ENCODE assay signal across 8 cellular contexts in the genomic region with DNA sequence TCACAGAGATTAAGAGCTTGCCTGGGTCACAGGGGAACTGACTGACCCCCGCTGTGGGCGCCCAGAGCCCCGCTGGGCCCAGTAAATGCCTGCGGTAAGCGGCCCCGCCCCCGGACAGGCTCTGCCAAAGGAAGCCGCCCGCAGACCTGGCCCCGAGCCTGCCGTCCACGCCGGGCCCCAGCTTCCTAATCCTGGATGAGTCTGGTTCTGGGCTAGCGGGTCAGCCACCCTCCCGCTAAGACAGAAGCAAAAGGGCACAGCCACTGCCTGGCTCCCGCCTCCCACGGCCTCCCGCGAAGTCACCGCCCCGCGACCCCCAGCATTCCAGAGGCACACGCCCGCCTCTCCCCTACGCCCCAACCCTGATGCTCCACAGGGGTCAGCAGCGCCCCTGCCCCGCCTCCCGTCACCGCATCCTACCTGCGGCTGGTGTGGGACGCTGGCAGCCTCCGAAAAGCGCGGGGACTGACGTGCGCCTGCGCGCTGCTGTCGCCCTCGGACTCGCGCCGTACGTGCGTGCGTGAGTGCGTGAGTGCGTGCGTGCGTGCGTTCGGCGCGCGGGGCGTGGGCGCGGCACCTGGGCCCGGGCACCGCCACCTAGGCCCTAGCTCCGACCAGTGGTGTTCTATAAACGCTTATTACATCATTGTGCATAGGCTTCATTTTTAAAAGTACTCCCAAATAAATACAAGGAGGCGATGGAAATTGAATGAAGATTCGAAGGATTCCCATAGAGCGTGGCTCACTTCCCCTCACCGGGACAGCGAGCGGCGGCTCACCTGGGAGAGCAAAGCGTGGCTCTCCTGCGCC. TPM values are rescaled to one million over a fixed set of nuclear protein-coding genes. Genes with fewer than 3 reads are reported as not detected.
A peak's percentile ranks its signal among the peaks of the same experiment; 100 is the strongest.
DNase-seq lines count a peak whose midpoint lies in the region; ATAC-seq and TF ChIP-seq lines count a peak whose summit lies in the region.

FIGNL1 (minus strand) TSS at position 470 of the 810 bp plus-strand sequence. CDS start 3,063 bp downstream, outside the sequence.

- H3K27me3 ChIP-seq in dorsolateral prefrontal cortex = no peaks in the 10 kb centered on the region

- H3K27ac ChIP-seq in C4-2B (peak within 1 kb of the TSS; percentile 90), dorsolateral prefrontal cortex (peak within 1 kb of the TSS in 48 of 59 donors; percentile 4 to 88 (median 68))

- peak; percentile 82 for ATAC-seq in GM19328 (IDR thresholded peaks at IDR 0.05; ENCODE audit: unreplicated experiment)
- peak; percentile 91 for ATAC-seq in HG03460 (IDR thresholded peaks at IDR 0.05; ENCODE audit: unreplicated experiment)

- intact Hi-C loops in dorsolateral prefrontal cortex (cut with DNase I) (no loop called here), lower leg skin (cut with DNase I; ENCODE audit: low total_unique reads) (no loop called here)

- TF ChIP-seq POLR2A in lower leg skin (IDR thresholded peaks at IDR 0.05) = no peak

- 1 to 3% methylated on average over 49 to 58 of the region's 71 CpGs for WGBS in lower leg skin, 2 donors

- DNase-seq in NCI-H526 treated with DMSO at 0.1 percent for 48 hours (lab: John Stamatoyannopoulos, UW) = peak; percentile 67
- DNase-seq in activated CD4-positive, alpha-beta T cell treated with anti-CD3 and anti-CD28 coated beads, Interleukin-2, amount 50 U/mL, for 48 hours = peak; percentile 83 to 86
- DNase-seq in dorsolateral prefrontal cortex = peak; percentile 63 to 90 (median 78)
- DNase-seq in lower leg skin (ENCODE audit: low spot score in 2 of 2) = peak; percentile 43 to 91
- DNase-seq in stimulated activated CD4-positive, alpha-beta T cell treated with anti-CD3 and anti-CD28 coated beads, Interleukin-4, amount 100 ng/mL, for 48 hours (ENCODE audit: low read depth in 2 of 2) = peak; percentile 78 to 81

- peak within 1 kb of the TSS; percentile 53 to 97 (median 85) for H3K4me3 ChIP-seq in dorsolateral prefrontal cortex
- peak within 1 kb of the TSS; percentile 71 for H3K4me3 ChIP-seq in lower leg skin (ENCODE audit: low read depth, poor library complexity, severe bottlenecking)

- no peak; the same call in 1 of the 2 replicates for TF ChIP-seq CTCF in C4-2B (conservative IDR thresholded peaks at IDR 0.05)
- peak in 18 of 56 donors; percentile 9 to 36 (median 27) for TF ChIP-seq CTCF in dorsolateral prefrontal cortex (IDR thresholded peaks at IDR 0.05 in 54 of 56, conservative IDR thresholded peaks at IDR 0.05 in 2 of 56; ENCODE audit: low read depth in 1 of 56, partially characterized antibody in 56 of 56)
- no peak for TF ChIP-seq CTCF in lower leg skin (IDR thresholded peaks at IDR 0.05)

RNA-seq across cellular contexts. Expression of gene FIGNL1, which starts in this region (rescaled TPM):
- 10 to 100 TPM in 108 of 120 experiments, 1 to 10 TPM in 12; 5.0 to 24.4 (median 12.6) TPM for total RNA-seq in dorsolateral prefrontal cortex
- total RNA-seq in lower leg skin = 10 to 100 TPM in 1 of 4 donors, 1 to 10 TPM in 3; 4.5 to 14.0 (median 9.0) TPM

Comparison
In these comparisons a context has a peak if more than half of its experiments do, and no peak if none do; other contexts are left out.
1. Peak in every context shown above with its lines: DNase-seq, ATAC-seq, H3K4me3 ChIP-seq and H3K27ac ChIP-seq.